ENCODE assay signal across 5 cellular contexts in genomic region chr1:35142294-35142693, GRCh38. TPM values are rescaled to one million over a fixed set of nuclear protein-coding genes. Genes with fewer than 3 reads are reported as not detected.
DNase-seq lines count a peak whose midpoint lies in the region; ATAC-seq, FAIRE-seq and TF ChIP-seq lines count a peak whose summit lies in the region.
"Not testable (repeated sequence)": the region's sequence is repeated elsewhere in the genome, so short reads cannot be mapped to it uniquely, and the experiment has no call there.

No MANE protein-coding gene starts in this region.

- not testable (repeated sequence) for TF ChIP-seq POLR2A in K562 (conservative IDR thresholded peaks at IDR 0.05); body of pancreas (IDR thresholded peaks at IDR 0.05)

- TF ChIP-seq EP300 in K562 (IDR thresholded peaks at IDR 0.05; ENCODE audit: low read length): not testable (repeated sequence)

- not testable (repeated sequence) for H3K4me2 ChIP-seq in Loucy (ENCODE audit: low read depth, low read length, poor library complexity, severe bottlenecking); K562 (ENCODE audit: insufficient read depth, low read length)

- H3K9me1 ChIP-seq in K562 (ENCODE audit: control insufficient read depth, insufficient read depth, low read length): not testable (repeated sequence)

- CTCF ChIA-PET in K562 (lab: Yijun Ruan, JAX; ENCODE audit: low intra/inter-chr PET ratio): not testable (repeated sequence)

- not testable (repeated sequence) for H3K36me3 ChIP-seq in Loucy (ENCODE audit: insufficient read depth, low read length); K562 (ENCODE audit: control insufficient read depth, insufficient read depth, low read length); body of pancreas (replicated peaks in 1 of 2; ENCODE audit: insufficient read depth in 1 of 2, low read depth in 2 of 2); pancreas

- H3K79me2 ChIP-seq in Loucy (ENCODE audit: insufficient read depth, low read length); K562 (ENCODE audit: control insufficient read depth, insufficient read depth, low read length): not testable (repeated sequence)

- not testable (repeated sequence) for H3K27ac ChIP-seq in K562 (ENCODE audit: extremely low read depth, low read depth, low read length)
- H3K27ac ChIP-seq in body of pancreas (peak overlapping the region; percentile 22 to 62 (median 42)), pancreas (peak overlapping the region in 3 of 4 donors; percentile 17 to 73 (median 60))

- H3K4me3 ChIP-seq in Loucy (ENCODE audit: low read length, poor library complexity, severe bottlenecking); K562; body of pancreas; fibroblast of villous mesenchyme (ENCODE audit: low read depth, low read length); pancreas: not testable (repeated sequence)

- not testable (repeated sequence) for H3K9me3 ChIP-seq in Loucy (ENCODE audit: insufficient read depth, low read depth, low read length); K562 (replicated peaks; ENCODE audit: control insufficient read depth, insufficient read depth, low read depth, low read length); body of pancreas; pancreas

- not testable (repeated sequence) for TF ChIP-seq CTCF in Loucy (conservative IDR thresholded peaks at IDR 0.05; ENCODE audit: low read length); K562 (IDR thresholded peaks at IDR 0.05 in 2 of 3, conservative IDR thresholded peaks at IDR 0.05 in 1 of 3; ENCODE audit: insufficient read depth in 2 of 3, low read depth in 1 of 3, low read length in 3 of 3); body of pancreas (IDR thresholded peaks at IDR 0.05); fibroblast of villous mesenchyme (IDR thresholded peaks at IDR 0.05; ENCODE audit: insufficient read depth, low read depth, low read length); pancreas (IDR thresholded peaks at IDR 0.05)

- in situ Hi-C loops in K562 (cut with MboI): not testable (repeated sequence)

- H3K9me2 ChIP-seq in Loucy (replicated peaks; ENCODE audit: low read depth, low read length): not testable (repeated sequence)

- not testable (repeated sequence) for H4K20me1 ChIP-seq in Loucy (ENCODE audit: insufficient read depth, low read length, poor library complexity, severe bottlenecking); K562 (replicated peaks; ENCODE audit: control insufficient read depth, insufficient read depth, low read length)

- BruUV-seq in K562 (replicated peaks; lab: Mats Ljungman, UMichigan): not testable (repeated sequence)

- intact Hi-C loops in K562 (cut with micrococcal nuclease); body of pancreas (cut with DNase I); pancreas (cut with DNase I): not testable (repeated sequence)

- H3K4me1 ChIP-seq in Loucy (ENCODE audit: insufficient read depth, low read length, poor library complexity, severe bottlenecking); K562 (replicated peaks in 1 of 2; ENCODE audit: control insufficient read depth in 2 of 2, insufficient read depth in 2 of 2, low read length in 2 of 2): not testable (repeated sequence)
- H3K4me1 ChIP-seq in body of pancreas (peaks cover 44% of the 10 kb centered on the region), pancreas (peaks cover 11 to 13% (median 13%) of the 10 kb centered on the region in 3 donors)

- not testable (repeated sequence) for DNase-seq in K562 (ENCODE audit: extremely low read depth in 1 of 4, low spot score in 3 of 4)
- peak in 1 of 4 donors; percentile 22 for DNase-seq in body of pancreas
- peak; percentile 38 for DNase-seq in fibroblast of villous mesenchyme (ENCODE audit: low read depth)
- peak in 1 of 6 donors; percentile 22 for DNase-seq in pancreas

- H2AFZ ChIP-seq in Loucy (ENCODE audit: low read length) (peak overlapping the region; percentile 27; the same call in 1 of the 2 replicates), K562 (ENCODE audit: low read depth, low read length) (peak overlapping the region; percentile 55; the same call in 1 of the 2 replicates)

- not testable (repeated sequence) for ATAC-seq in K562
- ATAC-seq in body of pancreas (peak; percentile 61), pancreas (peak; percentile 60 to 82 (median 78))

- POLR2A ChIA-PET in K562 (lab: Yijun Ruan, JAX): interaction anchor here (1.0 to 1.7 kb wide), 2 partner anchors 12 to 51 kb away, joined by 4 to 5 read pairs; partner anchors contain the start of gene SFPQ

- not testable (repeated sequence) for H3K9ac ChIP-seq in Loucy (ENCODE audit: low read depth, low read length, poor library complexity, severe bottlenecking); K562 (ENCODE audit: insufficient read depth in 1 of 2, low read depth in 2 of 2, low read length in 2 of 2)

- TF ChIP-seq RAD21 in K562 (CRISPR knock-in tag; conservative IDR thresholded peaks at IDR 0.05 in 1 of 2, IDR thresholded peaks at IDR 0.05 in 1 of 2): not testable (repeated sequence)

- FAIRE-seq in K562 (lab: Jason Lieb, UNC); pancreas (lab: Jason Lieb, UNC): not testable (repeated sequence)

- not testable (repeated sequence) for H3F3A ChIP-seq in Loucy (ENCODE audit: low read depth)

- H3K27me3 ChIP-seq in Loucy (ENCODE audit: insufficient read depth, low read length, poor library complexity, severe bottlenecking); K562 (ENCODE audit: control insufficient read depth in 2 of 2, insufficient read depth in 2 of 2, low read length in 2 of 2); body of pancreas; pancreas: not testable (repeated sequence)

RNA-seq across cellular contexts. Expression of gene SFPQ, which starts 50.7 kb away (rescaled TPM):
- total RNA-seq in K562 (2011; cell fraction: chromatin; rRNA removed; ENCODE audit: low replicate concordance): 205 and 671 TPM in 2 replicates
- total RNA-seq in K562 (2011; cell fraction: nucleolus; rRNA removed): 112 and 137 TPM in 2 replicates
- 370 and 701 TPM in 2 replicates for total RNA-seq in K562 (2011; cell fraction: nucleoplasm; rRNA removed)
- total RNA-seq in K562 (2014; rRNA removed) (346 and 402 TPM in 2 replicates), K562 (2014; rRNA removed; fragmentation: Illumina TruSeq; extraction: Trizol) (477 and 544 TPM in 2 replicates), K562 (2015; rRNA removed; fragmentation: Illumina TruSeq; extraction: Trizol) (480 and 510 TPM in 2 replicates), K562 (2021) (341 and 367 TPM in 2 replicates), body of pancreas (100 to 1,000 TPM; 163 to 170 TPM), fibroblast of villous mesenchyme (235 and 244 TPM in 2 replicates), pancreas (100 to 1,000 TPM in 2 of 6 donors, 10 to 100 TPM in 4; 63.4 to 112 (median 84.7) TPM)
- polyA plus RNA-seq in K562 (2011; rRNA removed) (135 and 164 TPM in 2 replicates), K562 (2014; fragmentation: Illumina TruSeq; extraction: Trizol) (501 and 562 TPM in 2 replicates), K562 (2014; fragmentation: Nextera tagmentation; extraction: Ambion mirVana) (10 to 100 TPM; 69.7 to 73.4 TPM), K562 (2014; rRNA removed) (266 and 399 TPM in 2 replicates), pancreas (100 to 1,000 TPM; 190 to 267 TPM)
- polyA plus RNA-seq in K562 (2011; cell fraction: cytosol; rRNA removed): 48.2 and 57.6 TPM in 2 replicates
- 222 and 300 TPM in 2 replicates for polyA plus RNA-seq in K562 (2011; cell fraction: nucleus; rRNA removed)
- 216 and 359 TPM in 2 replicates for polyA plus RNA-seq in K562 (2012)
- 261 and 336 TPM in 2 replicates for polyA minus RNA-seq in K562 (2011; rRNA and poly(A)+ RNA removed)
- polyA minus RNA-seq in K562 (2011; cell fraction: cytosol; rRNA and poly(A)+ RNA removed): 91.0 and 96.7 TPM in 2 replicates
- 163 and 287 TPM in 2 replicates for polyA minus RNA-seq in K562 (2011; cell fraction: nucleus; rRNA and poly(A)+ RNA removed)
